Comparison of ENCODE assay signal across 1 cellular context in genomic region chr11:14335712-14336111, GRCh38.
TF ChIP-seq lines count a peak whose summit lies in the region.

No MANE protein-coding gene starts in this region.

TF ChIP-seq in H1, 55 proteins besides CTCF, POLR2A, EP300 and RAD21:
- TF ChIP-seq RXRA (IDR thresholded peaks at IDR 0.05; ENCODE audit: insufficient read depth, low read depth, low read length) = no peak
- TF ChIP-seq POU5F1 (IDR thresholded peaks at IDR 0.05; ENCODE audit: low read depth, low read length) = no peak
- no peak for TF ChIP-seq SIRT6 (IDR thresholded peaks at IDR 0.05; ENCODE audit: low read length)
- TF ChIP-seq ZNF274 (IDR thresholded peaks at IDR 0.05; ENCODE audit: borderline replicate concordance, extremely low read depth, low read length) = no peak
- no peak for TF ChIP-seq JUND (IDR thresholded peaks at IDR 0.05; ENCODE audit: low read length)
- TF ChIP-seq CREB1 (IDR thresholded peaks at IDR 0.05) = no peak
- TF ChIP-seq RNF2 (IDR thresholded peaks at IDR 0.05; ENCODE audit: borderline replicate concordance, low read depth, low read length, missing control alignments, poor library complexity, severe bottlenecking) = no peak
- TF ChIP-seq CBX5 (IDR thresholded peaks at IDR 0.05; ENCODE audit: low read depth, low read length) = no peak
- no peak for TF ChIP-seq NANOG (IDR thresholded peaks at IDR 0.05; ENCODE audit: insufficient read depth, low read depth, low read length, poor library complexity, severe bottlenecking)
- no peak for TF ChIP-seq KDM4A (IDR thresholded peaks at IDR 0.05; ENCODE audit: low read depth, low read length, severe bottlenecking)
- TF ChIP-seq KDM5A (IDR thresholded peaks at IDR 0.05; ENCODE audit: low read length) = no peak
- TF ChIP-seq, protein P1, sequence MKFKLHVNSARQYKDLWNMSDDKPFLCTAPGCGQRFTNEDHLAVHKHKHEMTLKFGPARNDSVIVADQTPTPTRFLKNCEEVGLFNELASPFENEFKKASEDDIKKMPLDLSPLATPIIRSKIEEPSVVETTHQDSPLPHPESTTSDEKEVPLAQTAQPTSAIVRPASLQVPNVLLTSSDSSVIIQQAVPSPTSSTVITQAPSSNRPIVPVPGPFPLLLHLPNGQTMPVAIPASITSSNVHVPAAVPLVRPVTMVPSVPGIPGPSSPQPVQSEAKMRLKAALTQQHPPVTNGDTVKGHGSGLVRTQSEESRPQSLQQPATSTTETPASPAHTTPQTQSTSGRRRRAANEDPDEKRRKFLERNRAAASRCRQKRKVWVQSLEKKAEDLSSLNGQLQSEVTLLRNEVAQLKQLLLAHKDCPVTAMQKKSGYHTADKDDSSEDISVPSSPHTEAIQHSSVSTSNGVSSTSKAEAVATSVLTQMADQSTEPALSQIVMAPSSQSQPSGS (IDR thresholded peaks at IDR 0.05; ENCODE audit: low read length) = no peak
- TF ChIP-seq SP1 (IDR thresholded peaks at IDR 0.05; ENCODE audit: low read depth, low read length) = no peak
- TF ChIP-seq, protein P2, sequence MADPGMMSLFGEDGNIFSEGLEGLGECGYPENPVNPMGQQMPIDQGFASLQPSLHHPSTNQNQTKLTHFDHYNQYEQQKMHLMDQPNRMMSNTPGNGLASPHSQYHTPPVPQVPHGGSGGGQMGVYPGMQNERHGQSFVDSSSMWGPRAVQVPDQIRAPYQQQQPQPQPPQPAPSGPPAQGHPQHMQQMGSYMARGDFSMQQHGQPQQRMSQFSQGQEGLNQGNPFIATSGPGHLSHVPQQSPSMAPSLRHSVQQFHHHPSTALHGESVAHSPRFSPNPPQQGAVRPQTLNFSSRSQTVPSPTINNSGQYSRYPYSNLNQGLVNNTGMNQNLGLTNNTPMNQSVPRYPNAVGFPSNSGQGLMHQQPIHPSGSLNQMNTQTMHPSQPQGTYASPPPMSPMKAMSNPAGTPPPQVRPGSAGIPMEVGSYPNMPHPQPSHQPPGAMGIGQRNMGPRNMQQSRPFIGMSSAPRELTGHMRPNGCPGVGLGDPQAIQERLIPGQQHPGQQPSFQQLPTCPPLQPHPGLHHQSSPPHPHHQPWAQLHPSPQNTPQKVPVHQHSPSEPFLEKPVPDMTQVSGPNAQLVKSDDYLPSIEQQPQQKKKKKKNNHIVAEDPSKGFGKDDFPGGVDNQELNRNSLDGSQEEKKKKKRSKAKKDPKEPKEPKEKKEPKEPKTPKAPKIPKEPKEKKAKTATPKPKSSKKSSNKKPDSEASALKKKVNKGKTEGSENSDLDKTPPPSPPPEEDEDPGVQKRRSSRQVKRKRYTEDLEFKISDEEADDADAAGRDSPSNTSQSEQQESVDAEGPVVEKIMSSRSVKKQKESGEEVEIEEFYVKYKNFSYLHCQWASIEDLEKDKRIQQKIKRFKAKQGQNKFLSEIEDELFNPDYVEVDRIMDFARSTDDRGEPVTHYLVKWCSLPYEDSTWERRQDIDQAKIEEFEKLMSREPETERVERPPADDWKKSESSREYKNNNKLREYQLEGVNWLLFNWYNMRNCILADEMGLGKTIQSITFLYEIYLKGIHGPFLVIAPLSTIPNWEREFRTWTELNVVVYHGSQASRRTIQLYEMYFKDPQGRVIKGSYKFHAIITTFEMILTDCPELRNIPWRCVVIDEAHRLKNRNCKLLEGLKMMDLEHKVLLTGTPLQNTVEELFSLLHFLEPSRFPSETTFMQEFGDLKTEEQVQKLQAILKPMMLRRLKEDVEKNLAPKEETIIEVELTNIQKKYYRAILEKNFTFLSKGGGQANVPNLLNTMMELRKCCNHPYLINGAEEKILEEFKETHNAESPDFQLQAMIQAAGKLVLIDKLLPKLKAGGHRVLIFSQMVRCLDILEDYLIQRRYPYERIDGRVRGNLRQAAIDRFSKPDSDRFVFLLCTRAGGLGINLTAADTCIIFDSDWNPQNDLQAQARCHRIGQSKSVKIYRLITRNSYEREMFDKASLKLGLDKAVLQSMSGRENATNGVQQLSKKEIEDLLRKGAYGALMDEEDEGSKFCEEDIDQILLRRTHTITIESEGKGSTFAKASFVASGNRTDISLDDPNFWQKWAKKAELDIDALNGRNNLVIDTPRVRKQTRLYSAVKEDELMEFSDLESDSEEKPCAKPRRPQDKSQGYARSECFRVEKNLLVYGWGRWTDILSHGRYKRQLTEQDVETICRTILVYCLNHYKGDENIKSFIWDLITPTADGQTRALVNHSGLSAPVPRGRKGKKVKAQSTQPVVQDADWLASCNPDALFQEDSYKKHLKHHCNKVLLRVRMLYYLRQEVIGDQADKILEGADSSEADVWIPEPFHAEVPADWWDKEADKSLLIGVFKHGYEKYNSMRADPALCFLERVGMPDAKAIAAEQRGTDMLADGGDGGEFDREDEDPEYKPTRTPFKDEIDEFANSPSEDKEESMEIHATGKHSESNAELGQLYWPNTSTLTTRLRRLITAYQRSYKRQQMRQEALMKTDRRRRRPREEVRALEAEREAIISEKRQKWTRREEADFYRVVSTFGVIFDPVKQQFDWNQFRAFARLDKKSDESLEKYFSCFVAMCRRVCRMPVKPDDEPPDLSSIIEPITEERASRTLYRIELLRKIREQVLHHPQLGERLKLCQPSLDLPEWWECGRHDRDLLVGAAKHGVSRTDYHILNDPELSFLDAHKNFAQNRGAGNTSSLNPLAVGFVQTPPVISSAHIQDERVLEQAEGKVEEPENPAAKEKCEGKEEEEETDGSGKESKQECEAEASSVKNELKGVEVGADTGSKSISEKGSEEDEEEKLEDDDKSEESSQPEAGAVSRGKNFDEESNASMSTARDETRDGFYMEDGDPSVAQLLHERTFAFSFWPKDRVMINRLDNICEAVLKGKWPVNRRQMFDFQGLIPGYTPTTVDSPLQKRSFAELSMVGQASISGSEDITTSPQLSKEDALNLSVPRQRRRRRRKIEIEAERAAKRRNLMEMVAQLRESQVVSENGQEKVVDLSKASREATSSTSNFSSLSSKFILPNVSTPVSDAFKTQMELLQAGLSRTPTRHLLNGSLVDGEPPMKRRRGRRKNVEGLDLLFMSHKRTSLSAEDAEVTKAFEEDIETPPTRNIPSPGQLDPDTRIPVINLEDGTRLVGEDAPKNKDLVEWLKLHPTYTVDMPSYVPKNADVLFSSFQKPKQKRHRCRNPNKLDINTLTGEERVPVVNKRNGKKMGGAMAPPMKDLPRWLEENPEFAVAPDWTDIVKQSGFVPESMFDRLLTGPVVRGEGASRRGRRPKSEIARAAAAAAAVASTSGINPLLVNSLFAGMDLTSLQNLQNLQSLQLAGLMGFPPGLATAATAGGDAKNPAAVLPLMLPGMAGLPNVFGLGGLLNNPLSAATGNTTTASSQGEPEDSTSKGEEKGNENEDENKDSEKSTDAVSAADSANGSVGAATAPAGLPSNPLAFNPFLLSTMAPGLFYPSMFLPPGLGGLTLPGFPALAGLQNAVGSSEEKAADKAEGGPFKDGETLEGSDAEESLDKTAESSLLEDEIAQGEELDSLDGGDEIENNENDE (IDR thresholded peaks at IDR 0.05; ENCODE audit: insufficient replicate concordance, low read length) = no peak
TF ChIP-seq in H1: peak in this region for 0.
